Comparison of ENCODE assay signal across 20 cellular contexts in the genomic region with DNA sequence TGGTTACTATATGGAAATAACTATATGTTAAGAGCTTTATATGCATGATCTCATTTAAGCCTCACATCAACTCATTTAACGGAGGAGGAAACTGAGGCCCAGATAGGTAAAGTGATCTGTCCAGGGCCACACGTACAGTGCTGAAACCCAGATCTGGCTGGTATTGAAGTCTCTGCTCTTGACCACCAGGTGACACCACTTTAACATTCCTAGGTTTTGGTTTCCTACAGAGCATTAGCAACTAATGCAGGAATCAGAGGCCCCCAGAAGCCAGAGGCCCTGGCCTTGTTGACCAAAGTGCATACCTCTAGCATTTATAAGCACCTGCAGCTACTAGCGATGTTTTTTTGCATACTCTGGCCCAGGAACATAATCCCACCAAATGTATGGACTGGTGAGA. TPM values are rescaled to one million over a fixed set of nuclear protein-coding genes. Genes with fewer than 3 reads are reported as not detected.
DNase-seq lines count a peak whose midpoint lies in the region; ATAC-seq and TF ChIP-seq lines count a peak whose summit lies in the region.
"Had no signal": no experiment of that assay in that cellular context is flagged by ENCODE, and none has a peak within 500 bp of the region (broad histone marks: within the 10 kb centered on the region; RNA-seq: fewer than 3 reads in every experiment).

No MANE protein-coding gene starts in this region.

- no peak overlapping the region for H3K9ac ChIP-seq in SK-N-SH

- in situ Hi-C loops in gastrocnemius medialis (cut with MboI; ENCODE audit: low sequenced_read_pairs in 4 of 4): no loop called here

- no peak overlapping the region for H2AFZ ChIP-seq in SK-N-SH (ENCODE audit: low read depth)

- H3K36me3 ChIP-seq in SK-N-SH (replicated peaks in 1 of 2; ENCODE audit: control insufficient read depth in 1 of 2, insufficient read depth in 2 of 2, low read length in 1 of 2) (peaks cover 19 to 47% of the 10 kb centered on the region in 2 experiments), Peyer's patch (peaks cover 0 to 62% (median 0%) of the 10 kb centered on the region in 3 donors), gastrocnemius medialis (peaks cover 0 to 37% of the 10 kb centered on the region in 2 donors)

- no peaks in the 10 kb centered on the region for H3K9me2 ChIP-seq in SK-N-SH

- POLR2A ChIA-PET in SK-N-SH (lab: Yijun Ruan, JAX): no interaction called here

- H3K9me3 ChIP-seq in SK-N-SH: no peaks in the 10 kb centered on the region
- no peaks in the 10 kb centered on the region for H3K9me3 ChIP-seq in Peyer's patch
- H3K9me3 ChIP-seq in gastrocnemius medialis: no peaks in the 10 kb centered on the region
- H3K9me3 ChIP-seq: A549, SJCRH30 had no signal

- H3K4me2 ChIP-seq in SK-N-SH: no peak overlapping the region
- H3K4me2 ChIP-seq: A549 had no signal

- no peaks in the 10 kb centered on the region for H3F3A ChIP-seq in SK-N-SH (replicated peaks; ENCODE audit: insufficient read depth)

- no peaks in the 10 kb centered on the region for H3K79me2 ChIP-seq in SK-N-SH (ENCODE audit: insufficient read depth)

- no peaks in the 10 kb centered on the region for H3K27me3 ChIP-seq in SK-N-SH (ENCODE audit: insufficient read depth)
- no peaks in the 10 kb centered on the region for H3K27me3 ChIP-seq in Peyer's patch
- H3K27me3 ChIP-seq in gastrocnemius medialis: no peaks in the 10 kb centered on the region
- H3K27me3 ChIP-seq in dorsolateral prefrontal cortex: no peaks in the 10 kb centered on the region
- H3K27me3 ChIP-seq: SJCRH30 had no signal

- TF ChIP-seq CTCF in SK-N-SH (IDR thresholded peaks at IDR 0.05) (peak; percentile 22; the same call in 1 of the 2 replicates), Peyer's patch (IDR thresholded peaks at IDR 0.05) (peak in 4 of 6 experiments; percentile 7 to 45 (median 29)), fibroblast of pulmonary artery (IDR thresholded peaks at IDR 0.05; ENCODE audit: low read length, missing control alignments) (no peak), gastrocnemius medialis (IDR thresholded peaks at IDR 0.05 in 4 of 5, conservative IDR thresholded peaks at IDR 0.05 in 1 of 5) (peak in 3 of 5 experiments; percentile 18 to 38 (median 24)), dorsolateral prefrontal cortex (IDR thresholded peaks at IDR 0.05 in 54 of 56, conservative IDR thresholded peaks at IDR 0.05 in 2 of 56; ENCODE audit: low read depth in 1 of 56, partially characterized antibody in 56 of 56) (no peak)

- 100% methylated on average over 3 of the region's 3 CpGs for WGBS in SK-N-SH (ENCODE audit: low lambda C conversion rate)

- no peak for TF ChIP-seq EP300 in SK-N-SH (IDR thresholded peaks at IDR 0.05; ENCODE audit: borderline replicate concordance in 1 of 2, low read depth in 1 of 2, low read length in 1 of 2)

- ATAC-seq in SK-N-SH treated with all-trans-retinoic acid at 6 μM for 48 hours (no peak), gastrocnemius medialis (no peak), HG03159 (IDR thresholded peaks at IDR 0.05; ENCODE audit: unreplicated experiment) (no peak), GM21515 (IDR thresholded peaks at IDR 0.05; ENCODE audit: unreplicated experiment) (no peak)
- ATAC-seq: A549; stimulated activated memory B cell treated with anti-CD40 and anti-IgM and Interleukin-4, amounts not matched to agents 10 μg/mL and 1 μg/mL and 100 μg/mL, for 72 hours had no signal

- no peak overlapping the region for H3K27ac ChIP-seq in SK-N-SH (ENCODE audit: low read depth in 2 of 2, low read length in 1 of 2)
- H3K27ac ChIP-seq in Peyer's patch: no peak overlapping the region
- H3K27ac ChIP-seq in gastrocnemius medialis: no peak overlapping the region
- no peak overlapping the region for H3K27ac ChIP-seq in dorsolateral prefrontal cortex
- H3K27ac ChIP-seq: A549, SJCRH30 had no signal

- no peaks in the 10 kb centered on the region for H3K4me1 ChIP-seq in SK-N-SH (ENCODE audit: control insufficient read depth in 1 of 2, insufficient read depth in 2 of 2, low read depth in 1 of 2, low read length in 1 of 2)
- H3K4me1 ChIP-seq in Peyer's patch: no peaks in the 10 kb centered on the region
- H3K4me1 ChIP-seq in gastrocnemius medialis: peaks cover 26 to 36% of the 10 kb centered on the region in 2 donors
- H3K4me1 ChIP-seq: A549, SJCRH30 had no signal

- intact Hi-C loops in gastrocnemius medialis (cut with DNase I; ENCODE audit: low total_unique reads): no loop called here
- intact Hi-C loops in dorsolateral prefrontal cortex (cut with DNase I): no loop called here

- DNase-seq in SK-N-SH (no peak), Peyer's patch (peak in 1 of 3 donors; percentile 14), fibroblast of pulmonary artery (ENCODE audit: low read depth) (peak; percentile 6), gastrocnemius medialis (no peak), dorsolateral prefrontal cortex (no peak)
- DNase-seq: activated CD4-positive, alpha-beta T cell treated with anti-CD3 and anti-CD28 coated beads, Interleukin-2, amount 10 ng/mL, durations not matched to agents 24 days and 14 days; activated T-cell treated with anti-CD3 and anti-CD28 coated beads for 4 hours; CD4-positive, alpha-beta memory T cell; glutamatergic neuron; kidney glomerular epithelial cell; NCI-H1092; NK-92 treated with Interleukin-12 subunit alpha and Interleukin-12 subunit beta, amount 100 ng/mL, for 24 hours; SJCRH30; T1000 had no signal

- no peaks in the 10 kb centered on the region for H4K20me1 ChIP-seq in SK-N-SH (ENCODE audit: insufficient read depth)

- TF ChIP-seq RAD21 in SK-N-SH (IDR thresholded peaks at IDR 0.05; ENCODE audit: low read length): no peak

- CTCF ChIA-PET in SK-N-SH (lab: Yijun Ruan, JAX): interaction anchor here (1.2 to 5.3 kb wide), 4 partner anchors 7 to 114 kb away, joined by 3 to 45 read pairs (median 6); a partner anchor contains a TSS

- H3K4me3 ChIP-seq in SK-N-SH (ENCODE audit: low read depth in 2 of 2, low read length in 1 of 2): no peak overlapping the region
- H3K4me3 ChIP-seq in Peyer's patch: no peak overlapping the region
- no peak overlapping the region for H3K4me3 ChIP-seq in fibroblast of pulmonary artery (replicated peaks; ENCODE audit: low read depth, low read length)
- H3K4me3 ChIP-seq in gastrocnemius medialis: no peak overlapping the region
- no peak overlapping the region for H3K4me3 ChIP-seq in dorsolateral prefrontal cortex
- H3K4me3 ChIP-seq: A549, SJCRH30 had no signal

- TF ChIP-seq POLR2A in Peyer's patch (IDR thresholded peaks at IDR 0.05) (no peak), gastrocnemius medialis (IDR thresholded peaks at IDR 0.05) (no peak)

TF ChIP-seq in SK-N-SH, 30 proteins besides CTCF, POLR2A, EP300 and RAD21 (continues in another document):
- TF ChIP-seq, protein P1, sequence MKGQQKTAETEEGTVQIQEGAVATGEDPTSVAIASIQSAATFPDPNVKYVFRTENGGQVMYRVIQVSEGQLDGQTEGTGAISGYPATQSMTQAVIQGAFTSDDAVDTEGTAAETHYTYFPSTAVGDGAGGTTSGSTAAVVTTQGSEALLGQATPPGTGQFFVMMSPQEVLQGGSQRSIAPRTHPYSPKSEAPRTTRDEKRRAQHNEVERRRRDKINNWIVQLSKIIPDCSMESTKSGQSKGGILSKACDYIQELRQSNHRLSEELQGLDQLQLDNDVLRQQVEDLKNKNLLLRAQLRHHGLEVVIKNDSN (IDR thresholded peaks at IDR 0.05; ENCODE audit: borderline replicate concordance, low read depth): no peak
- no peak for TF ChIP-seq POLR2AphosphoS5 (IDR thresholded peaks at IDR 0.05; ENCODE audit: low read depth, low read length)
- TF ChIP-seq MEF2A (IDR thresholded peaks at IDR 0.05; ENCODE audit: borderline replicate concordance, low read depth): no peak
- TF ChIP-seq RXRA (IDR thresholded peaks at IDR 0.05; ENCODE audit: borderline replicate concordance, low read depth): no peak

TF ChIP-seq in SK-N-SH treated with all-trans-retinoic acid at 6 μM for 48 hours, 23 proteins besides CTCF, POLR2A, EP300 and RAD21 (continues in another document):
- no peak for TF ChIP-seq ZFP3 (CRISPR knock-in tag; IDR thresholded peaks at IDR 0.05)
- TF ChIP-seq SNAI2 (CRISPR knock-in tag; IDR thresholded peaks at IDR 0.05): no peak
- TF ChIP-seq ZC3H10 (CRISPR knock-in tag; IDR thresholded peaks at IDR 0.05): no peak
- TF ChIP-seq ZNF565 (CRISPR knock-in tag; conservative IDR thresholded peaks at IDR 0.05; ENCODE audit: low read depth): no peak
- TF ChIP-seq, protein P2, sequence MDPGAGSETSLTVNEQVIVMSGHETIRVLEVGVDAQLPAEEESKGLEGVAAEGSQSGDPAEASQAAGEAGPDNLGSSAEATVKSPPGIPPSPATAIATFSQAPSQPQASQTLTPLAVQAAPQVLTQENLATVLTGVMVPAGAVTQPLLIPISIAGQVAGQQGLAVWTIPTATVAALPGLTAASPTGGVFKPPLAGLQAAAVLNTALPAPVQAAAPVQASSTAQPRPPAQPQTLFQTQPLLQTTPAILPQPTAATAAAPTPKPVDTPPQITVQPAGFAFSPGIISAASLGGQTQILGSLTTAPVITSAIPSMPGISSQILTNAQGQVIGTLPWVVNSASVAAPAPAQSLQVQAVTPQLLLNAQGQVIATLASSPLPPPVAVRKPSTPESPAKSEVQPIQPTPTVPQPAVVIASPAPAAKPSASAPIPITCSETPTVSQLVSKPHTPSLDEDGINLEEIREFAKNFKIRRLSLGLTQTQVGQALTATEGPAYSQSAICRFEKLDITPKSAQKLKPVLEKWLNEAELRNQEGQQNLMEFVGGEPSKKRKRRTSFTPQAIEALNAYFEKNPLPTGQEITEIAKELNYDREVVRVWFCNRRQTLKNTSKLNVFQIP (CRISPR knock-in tag; IDR thresholded peaks at IDR 0.05; ENCODE audit: borderline replicate concordance, low read depth): no peak

RNA-seq across cellular contexts. Expression of a gene that starts 12.9 kb away (rescaled TPM):
- 9.8 and 10.7 TPM in 2 replicates for polyA plus RNA-seq in SK-N-SH (2012; rRNA removed)
- polyA plus RNA-seq in SK-N-SH (2012; cell fraction: cytosol; rRNA removed): 8.0 and 8.6 TPM in 2 replicates
- polyA plus RNA-seq in SK-N-SH (2012; cell fraction: nucleus; rRNA removed): 41.7 and 60.0 TPM in 2 replicates
- 100 to 1,000 TPM; 106 to 256 (median 139) TPM for total RNA-seq in Peyer's patch
- 10 to 100 TPM in 1 of 4 donors, 1 to 10 TPM in 3; 4.0 to 12.6 (median 7.1) TPM for total RNA-seq in gastrocnemius medialis
- total RNA-seq in dorsolateral prefrontal cortex: 100 to 1,000 TPM in 1 of 120 experiments, 10 to 100 TPM in 119; 16.4 to 108 (median 33.1) TPM

RNA-seq across cellular contexts. Expression of a gene that starts 39.2 kb away (rescaled TPM):
- polyA plus RNA-seq in SK-N-SH (2012; rRNA removed): 21.7 and 32.1 TPM in 2 replicates
- polyA plus RNA-seq in SK-N-SH (2012; cell fraction: cytosol; rRNA removed): 18.4 and 24.3 TPM in 2 replicates
- polyA plus RNA-seq in SK-N-SH (2012; cell fraction: nucleus; rRNA removed): 22.4 and 31.8 TPM in 2 replicates
- total RNA-seq in Peyer's patch (10 to 100 TPM; 34.7 to 45.9 (median 41.7) TPM), gastrocnemius medialis (10 to 100 TPM; 23.8 to 28.1 (median 27.6) TPM), dorsolateral prefrontal cortex (10 to 100 TPM; 22.8 to 55.7 (median 30.8) TPM)

RNA-seq across cellular contexts. Expression of a gene that starts 58.9 kb away (rescaled TPM):
- not detected in 2 replicates for polyA plus RNA-seq in SK-N-SH (2012; rRNA removed)
- polyA plus RNA-seq in SK-N-SH (2012; cell fraction: cytosol; rRNA removed): not detected in 2 replicates
- polyA plus RNA-seq in SK-N-SH (2012; cell fraction: nucleus; rRNA removed): not detected in 2 replicates
- not detected for total RNA-seq in Peyer's patch
- total RNA-seq in gastrocnemius medialis: not detected
- 1 to 10 TPM in 1 of 120 experiments, under 1 TPM in 41, not detected in 78; 0.15 to 1.2 (median 0.27) TPM for total RNA-seq in dorsolateral prefrontal cortex
- total RNA-seq: activated CD4-positive, alpha-beta T cell treated with anti-CD3 and anti-CD28 coated beads, Interleukin-2, amount 10 ng/mL, durations not matched to agents 24 days and 14 days; CD4-positive, alpha-beta memory T cell; ureter had no signal
- polyA plus RNA-seq: A549; CD4-positive, alpha-beta memory T cell had no signal

Comparison
In these comparisons a context has a peak if more than half of its experiments do, and no peak if none do; other contexts are left out.
1. CTCF ChIP-seq: peak in SK-N-SH (single experiment), Peyer's patch (4 of 6) and gastrocnemius medialis (3 of 5); none in fibroblast of pulmonary artery (single experiment) and dorsolateral prefrontal cortex (0 of 56).